ENCODE assay signal across 17 cellular contexts in the genomic region with DNA sequence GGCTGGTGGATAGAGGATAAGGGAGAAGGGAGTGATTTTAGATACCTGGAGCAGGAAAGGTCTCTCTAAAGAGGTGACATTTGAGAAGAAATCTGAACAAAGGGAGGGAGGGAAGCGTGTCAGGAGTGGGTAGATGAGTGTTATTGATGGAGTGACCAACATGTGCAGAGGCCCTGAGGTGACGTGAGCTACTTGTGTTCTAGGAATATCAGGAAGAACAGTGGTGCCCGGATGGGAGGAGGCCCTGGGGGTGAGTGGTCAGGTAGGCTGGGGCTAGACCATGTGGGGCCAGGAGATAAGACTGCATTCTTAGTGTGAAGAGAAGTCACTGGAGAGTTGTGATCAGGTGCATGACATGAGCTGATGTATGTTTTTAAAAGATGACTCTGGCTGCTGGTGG.
DNase-seq lines count a peak whose midpoint lies in the region; ATAC-seq and TF ChIP-seq lines count a peak whose summit lies in the region.
"Had no signal": no experiment of that assay in that cellular context is flagged by ENCODE, and none has a peak within 500 bp of the region (broad histone marks: within the 10 kb centered on the region; RNA-seq: fewer than 3 reads in every experiment).

No MANE protein-coding gene starts in this region.

- no peaks in the 10 kb centered on the region for H3K36me3 ChIP-seq in GM06990 (ENCODE audit: control insufficient read depth, insufficient read depth, low read length)
- H3K36me3 ChIP-seq in SJCRH30, result no peaks in the 10 kb centered on the region

- DNase-seq in GM06990 (ENCODE audit: extremely low read depth, insufficient read length), result no peak
- DNase-seq in SJCRH30, result no peak
- DNase-seq in natural killer cell treated with Interleukin-12 subunit alpha and Interleukin-12 subunit beta and Interleukin-15 and Interleukin-18, amount 100 ng/mL, for 72 hours (ENCODE audit: low spot score), result no peak
- no peak for DNase-seq in HCEC 1CT
- no peak for DNase-seq in superior temporal gyrus (ENCODE audit: extremely low spot score)
- no peak for DNase-seq in activated naive CD4-positive, alpha-beta T cell treated with anti-CD3 and anti-CD28 coated beads for 36 hours
- DNase-seq: activated CD4-positive, alpha-beta T cell treated with anti-CD3 and anti-CD28 coated beads for 1 hour; activated CD8-positive, alpha-beta memory T cell treated with anti-CD3 and anti-CD28 coated beads, Interleukin-2, amount 10 ng/mL, durations not matched to agents 7 days and 5 days; CD8-positive, alpha-beta T cell; effector CD4-positive, alpha-beta T cell; H9; left colon; mucosa of descending colon; nucleus accumbens had no signal

- TF ChIP-seq CTCF in GM06990 (IDR thresholded peaks at IDR 0.05; ENCODE audit: insufficient read depth, low read length, poor library complexity, severe bottlenecking), result no peak

- ATAC-seq in natural killer cell treated with Interleukin-12 subunit alpha and Interleukin-12 subunit beta and Interleukin-15 and Interleukin-18, amount 100 ng/mL, for 72 hours, result no peak
- ATAC-seq: activated CD8-positive, alpha-beta memory T cell treated with anti-CD3 and anti-CD28 coated beads, Interleukin-2, amount 10 ng/mL, durations not matched to agents 7 days and 5 days; CD8-positive, alpha-beta T cell; esophagus mucosa; left colon; mucosa of descending colon; SK-N-SH treated with all-trans-retinoic acid at 6 μM for 48 hours had no signal

- H3K27ac Mint-ChIP-seq in natural killer cell treated with Interleukin-12 subunit alpha and Interleukin-12 subunit beta and Interleukin-15 and Interleukin-18, amount 100 ng/mL, for 72 hours, result peak overlapping the region; percentile 4 to 22
- no peak overlapping the region for H3K27ac Mint-ChIP-seq in activated naive CD4-positive, alpha-beta T cell treated with anti-CD3 and anti-CD28 coated beads for 36 hours
- H3K27ac Mint-ChIP-seq: activated CD8-positive, alpha-beta memory T cell treated with anti-CD3 and anti-CD28 coated beads, Interleukin-2, amount 10 ng/mL, durations not matched to agents 7 days and 5 days; CD8-positive, alpha-beta T cell had no signal

- H3K4me1 ChIP-seq in SJCRH30, result peaks cover 34% of the 10 kb centered on the region

- H3K27me3 ChIP-seq in GM06990 (replicated peaks; ENCODE audit: control insufficient read depth, insufficient read depth, low read length) (no peaks in the 10 kb centered on the region), SJCRH30 (no peaks in the 10 kb centered on the region)

- H3K27ac ChIP-seq in SJCRH30, result peak overlapping the region; percentile 39; the same call in 1 of the 2 replicates

- intact Hi-C loops in activated naive CD4-positive, alpha-beta T cell treated with anti-CD3 and anti-CD28 coated beads for 36 hours (cut with micrococcal nuclease), result no loop called here

- no peaks in the 10 kb centered on the region for H3K9me3 ChIP-seq in SJCRH30 (replicated peaks)
- H3K9me3 ChIP-seq: mucosa of descending colon had no signal

- H3K9me3 Mint-ChIP-seq in natural killer cell treated with Interleukin-12 subunit alpha and Interleukin-12 subunit beta and Interleukin-15 and Interleukin-18, amount 100 ng/mL, for 72 hours, result no peaks in the 10 kb centered on the region
- no peaks in the 10 kb centered on the region for H3K9me3 Mint-ChIP-seq in activated naive CD4-positive, alpha-beta T cell treated with anti-CD3 and anti-CD28 coated beads for 36 hours
- H3K9me3 Mint-ChIP-seq: CD8-positive, alpha-beta T cell; H9 had no signal

- H3K27me3 Mint-ChIP-seq in natural killer cell treated with Interleukin-12 subunit alpha and Interleukin-12 subunit beta and Interleukin-15 and Interleukin-18, amount 100 ng/mL, for 72 hours, result no peaks in the 10 kb centered on the region
- H3K27me3 Mint-ChIP-seq in activated naive CD4-positive, alpha-beta T cell treated with anti-CD3 and anti-CD28 coated beads for 36 hours (ENCODE audit: low read depth), result no peaks in the 10 kb centered on the region

- H3K4me1 Mint-ChIP-seq in natural killer cell treated with Interleukin-12 subunit alpha and Interleukin-12 subunit beta and Interleukin-15 and Interleukin-18, amount 100 ng/mL, for 72 hours (ENCODE audit: low read depth in 2 of 2), result peaks cover 69 to 70% of the 10 kb centered on the region in 2 donors
- peaks cover 52% of the 10 kb centered on the region for H3K4me1 Mint-ChIP-seq in activated naive CD4-positive, alpha-beta T cell treated with anti-CD3 and anti-CD28 coated beads for 36 hours (ENCODE audit: low read depth)

- peaks cover 15% of the 10 kb centered on the region for H3K36me3 Mint-ChIP-seq in natural killer cell treated with Interleukin-12 subunit alpha and Interleukin-12 subunit beta and Interleukin-15 and Interleukin-18, amount 100 ng/mL, for 72 hours
- H3K36me3 Mint-ChIP-seq in activated naive CD4-positive, alpha-beta T cell treated with anti-CD3 and anti-CD28 coated beads for 36 hours (ENCODE audit: low read depth), result peaks cover 1% of the 10 kb centered on the region

- TF ChIP-seq POLR2A in GM19193 (IDR thresholded peaks at IDR 0.05; ENCODE audit: extremely low read depth, insufficient read depth, insufficient read length), result peak; percentile 20

- CTCF ChIA-PET in activated naive CD4-positive, alpha-beta T cell treated with anti-CD3 and anti-CD28 coated beads for 36 hours (lab: Charles Lee), result interaction anchor here (1.1 kb wide), 1 partner anchor 13 kb away, joined by 4 read pairs; no protein-coding TSS in a partner anchor

- H3K4me3 ChIP-seq in GM06990 (replicated peaks; ENCODE audit: low read depth, low read length) (peak overlapping the region; percentile 61), SJCRH30 (no peak overlapping the region)
- H3K4me3 ChIP-seq: mucosa of descending colon had no signal

- no peak overlapping the region for H3K4me3 Mint-ChIP-seq in natural killer cell treated with Interleukin-12 subunit alpha and Interleukin-12 subunit beta and Interleukin-15 and Interleukin-18, amount 100 ng/mL, for 72 hours
- no peak overlapping the region for H3K4me3 Mint-ChIP-seq in activated naive CD4-positive, alpha-beta T cell treated with anti-CD3 and anti-CD28 coated beads for 36 hours
- H3K4me3 Mint-ChIP-seq: activated CD8-positive, alpha-beta memory T cell treated with anti-CD3 and anti-CD28 coated beads, Interleukin-2, amount 10 ng/mL, durations not matched to agents 7 days and 5 days; CD8-positive, alpha-beta T cell; H9 had no signal
